ENCODE assay signal across 18 cellular contexts in the genomic region with DNA sequence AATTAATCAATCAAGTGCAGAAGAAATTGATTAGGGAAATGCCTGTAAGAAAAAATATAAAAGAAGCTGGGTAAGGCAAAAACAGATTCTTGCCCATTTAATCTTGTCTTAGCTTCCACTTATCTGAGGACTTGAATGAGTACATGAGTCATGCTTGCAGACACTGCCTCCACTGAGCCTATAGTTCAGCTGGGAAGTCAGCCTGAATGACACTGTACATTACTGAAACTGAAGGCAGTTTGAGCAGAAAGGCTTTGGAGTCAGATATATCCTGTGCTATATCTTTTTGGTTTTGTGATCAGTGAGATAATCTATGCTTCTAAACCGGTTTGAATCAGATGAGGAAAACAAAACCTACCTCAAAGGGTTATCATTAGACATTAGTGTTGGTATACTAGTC.
"Had no signal": no experiment of that assay in that cellular context is flagged by ENCODE, and none has a peak within 500 bp of the region (broad histone marks: within the 10 kb centered on the region; RNA-seq: fewer than 3 reads in every experiment).

No MANE protein-coding gene starts in this region.

- H3K27me3 ChIP-seq: SJSA1 had no signal

- H3K9me3 ChIP-seq: SJSA1 had no signal

- H3K4me1 ChIP-seq: SJSA1 had no signal

- DNase-seq: KBM-7, MV-4-11, NCI-H1048, NCI-H1105, NCI-H1417, NCI-H1436 treated with DMSO at 0.1 percent for 48 hours, NCI-H1694, NCI-H187 treated with DMSO at 0.1 percent for 48 hours, NCI-H2029 treated with DMSO at 0.1 percent for 48 hours, NCI-H2227 treated with DMSO at 0.1 percent for 48 hours, NCI-H524, NCI-H526 treated with DMSO at 0.1 percent for 48 hours, NCI-H748 treated with DMSO at 0.1 percent for 48 hours, Right ventricle myocardium superior, RPMI8226, SIG-M5 had no signal

- H3K27ac ChIP-seq: SJSA1, SK-N-MC had no signal

- H3K36me3 ChIP-seq: SJSA1 had no signal

- H3K4me3 ChIP-seq: SJSA1, SK-N-MC had no signal
